9 cellular contexts compared by ENCODE assay signal in the genomic region with DNA sequence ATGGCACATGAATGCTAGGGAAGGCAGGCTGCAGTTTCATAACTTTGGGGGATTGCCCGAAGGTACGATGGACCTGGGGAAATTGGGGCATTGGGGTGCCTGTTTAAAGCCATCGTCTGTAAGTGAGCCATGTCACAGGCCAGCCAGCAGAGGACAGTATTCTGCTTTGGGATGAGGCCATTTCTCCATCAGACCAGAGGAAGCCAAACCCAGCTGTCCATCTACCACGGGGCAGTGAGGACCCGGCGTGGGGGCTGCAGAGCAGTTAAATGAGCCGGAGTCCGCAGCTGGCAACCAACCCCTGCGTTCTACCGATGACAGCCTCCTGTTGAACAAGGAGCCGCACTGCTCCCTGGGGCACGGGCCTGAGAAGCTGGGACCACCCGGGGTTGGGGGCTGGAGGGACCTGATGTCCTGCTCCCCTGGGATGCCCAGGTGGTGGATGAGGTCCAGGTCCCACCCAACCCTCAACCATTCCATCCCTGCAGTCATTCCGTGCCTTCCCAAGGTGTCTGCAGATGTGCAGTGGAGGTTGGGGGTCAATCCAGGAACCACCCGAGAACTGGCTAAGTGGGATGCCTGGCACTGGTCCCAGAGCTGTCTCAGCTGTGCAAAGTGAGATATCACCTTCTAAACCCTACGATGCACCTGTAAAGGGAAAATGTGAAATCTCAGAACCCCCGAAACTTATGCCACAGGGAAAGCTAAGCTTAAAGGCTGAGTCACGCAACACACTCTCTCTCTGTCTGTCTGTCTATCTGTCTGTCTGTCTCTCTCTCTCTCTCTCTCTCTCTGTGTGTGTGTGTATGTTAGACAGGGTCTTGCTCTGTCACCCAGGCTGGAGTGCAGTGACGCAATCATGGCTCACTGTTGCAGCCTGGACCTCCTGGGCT. TPM values are rescaled to one million over a fixed set of nuclear protein-coding genes. Genes with fewer than 3 reads are reported as not detected.
DNase-seq lines count a peak whose midpoint lies in the region; ATAC-seq and TF ChIP-seq lines count a peak whose summit lies in the region.
"Had no signal": no experiment of that assay in that cellular context is flagged by ENCODE, and none has a peak within 500 bp of the region (broad histone marks: within the 10 kb centered on the region; RNA-seq: fewer than 3 reads in every experiment).

No MANE protein-coding gene starts in this region.

- H3K27ac Mint-ChIP-seq in activated naive CD8-positive, alpha-beta T cell treated with anti-CD3 and anti-CD28 coated beads, Interleukin-2, amount 10 ng/mL, durations not matched to agents 7 days and 5 days, result no peak overlapping the region

- peak; percentile 73 for ATAC-seq in activated naive CD8-positive, alpha-beta T cell treated with anti-CD3 and anti-CD28 coated beads, Interleukin-2, amount 10 ng/mL, durations not matched to agents 7 days and 5 days (ENCODE audit: low read depth)
- ATAC-seq in GM19452 (IDR thresholded peaks at IDR 0.05; ENCODE audit: unreplicated experiment) (no peak), HG03196 (IDR thresholded peaks at IDR 0.05; ENCODE audit: unreplicated experiment) (no peak)

- no peak overlapping the region for H3K4me3 Mint-ChIP-seq in activated naive CD8-positive, alpha-beta T cell treated with anti-CD3 and anti-CD28 coated beads, Interleukin-2, amount 10 ng/mL, durations not matched to agents 7 days and 5 days

- intact Hi-C loops in head of caudate nucleus (cut with DNase I), result loop anchor here (5.0 kb wide), 1 partner anchor 146 kb away; no protein-coding TSS in a partner anchor

- peak; percentile 65 for DNase-seq in ELR (ENCODE audit: low read depth)
- DNase-seq in RPMI7951 (ENCODE audit: low read depth), result peak; percentile 64
- DNase-seq in activated naive CD8-positive, alpha-beta T cell treated with anti-CD3 and anti-CD28 coated beads, Interleukin-2, amount 10 ng/mL, durations not matched to agents 7 days and 5 days, result peak; percentile 43
- peak in 41 of 42 donors; percentile 23 to 85 (median 64) for DNase-seq in head of caudate nucleus
- DNase-seq in pons (ENCODE audit: low spot score), result peak; percentile 78

- POLR2A ChIA-PET in activated naive CD8-positive, alpha-beta T cell treated with anti-CD3 and anti-CD28 coated beads, Interleukin-2, amount 10 ng/mL, durations not matched to agents 7 days and 5 days (lab: Charles Lee), result interaction anchor here (0.6 to 1.5 kb wide), 3 partner anchors 53 to 154 kb away, joined by 3 to 4 read pairs (median 4); no protein-coding TSS in a partner anchor

- no peaks in the 10 kb centered on the region for H3K9me3 Mint-ChIP-seq in activated naive CD8-positive, alpha-beta T cell treated with anti-CD3 and anti-CD28 coated beads, Interleukin-2, amount 10 ng/mL, durations not matched to agents 7 days and 5 days

- peaks cover 6% of the 10 kb centered on the region for H3K4me1 Mint-ChIP-seq in activated naive CD8-positive, alpha-beta T cell treated with anti-CD3 and anti-CD28 coated beads, Interleukin-2, amount 10 ng/mL, durations not matched to agents 7 days and 5 days

- peaks cover 9% of the 10 kb centered on the region for H3K27me3 Mint-ChIP-seq in activated naive CD8-positive, alpha-beta T cell treated with anti-CD3 and anti-CD28 coated beads, Interleukin-2, amount 10 ng/mL, durations not matched to agents 7 days and 5 days

- TF ChIP-seq CTCF in LNCAP (IDR thresholded peaks at IDR 0.05), result peak; percentile 90

- H3K36me3 Mint-ChIP-seq in activated naive CD8-positive, alpha-beta T cell treated with anti-CD3 and anti-CD28 coated beads, Interleukin-2, amount 10 ng/mL, durations not matched to agents 7 days and 5 days, result no peaks in the 10 kb centered on the region

RNA-seq across cellular contexts. Expression of a gene that starts 12.1 kb away (rescaled TPM):
- total RNA-seq in RPMI7951 (2014; rRNA removed; shearing (Covaris generic)), result 49.7 and 60.3 TPM in 2 replicates
- 10 to 100 TPM; 32.2 to 33.1 TPM for total RNA-seq in activated naive CD8-positive, alpha-beta T cell treated with anti-CD3 and anti-CD28 coated beads, Interleukin-2, amount 10 ng/mL, durations not matched to agents 7 days and 5 days

RNA-seq across cellular contexts. Expression of a gene that starts 48.2 kb away (rescaled TPM):
- 33.3 and 34.8 TPM in 2 replicates for total RNA-seq in RPMI7951 (2014; rRNA removed; shearing (Covaris generic))
- total RNA-seq in activated naive CD8-positive, alpha-beta T cell treated with anti-CD3 and anti-CD28 coated beads, Interleukin-2, amount 10 ng/mL, durations not matched to agents 7 days and 5 days, result 10 to 100 TPM; 61.5 to 62.2 TPM

RNA-seq across cellular contexts. Expression of a gene that starts 53.1 kb away (rescaled TPM):
- total RNA-seq in RPMI7951 (2014; rRNA removed; shearing (Covaris generic)), result not detected in 2 replicates
- not detected for total RNA-seq in activated naive CD8-positive, alpha-beta T cell treated with anti-CD3 and anti-CD28 coated beads, Interleukin-2, amount 10 ng/mL, durations not matched to agents 7 days and 5 days
- total RNA-seq: temporal lobe had no signal
